ENCODE assay signal across 1 cellular context in the genomic region with DNA sequence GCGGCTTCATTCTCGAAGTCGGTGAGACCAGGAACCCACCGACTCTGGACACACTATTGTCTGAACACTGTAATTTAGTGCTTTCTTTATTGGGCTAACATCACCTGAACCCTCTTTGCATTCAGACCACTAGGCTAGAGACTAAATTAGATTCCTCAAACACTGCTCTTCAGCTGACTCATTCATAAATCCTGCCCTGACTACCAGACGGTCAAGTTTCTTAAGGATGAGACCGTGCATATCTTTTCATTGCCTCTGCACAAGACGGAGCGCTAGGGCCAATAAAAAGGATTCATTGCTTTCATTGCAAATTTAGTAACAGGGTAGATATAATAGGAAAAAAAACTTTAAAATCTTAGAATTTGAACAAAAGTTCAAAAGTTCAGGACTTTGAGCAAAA.
TF ChIP-seq lines count a peak whose summit lies in the region.

No MANE protein-coding gene starts in this region.

TF ChIP-seq in IMR-90, 13 proteins besides CTCF, POLR2A, EP300 and RAD21 (continued from another document):
- TF ChIP-seq, protein P1, sequence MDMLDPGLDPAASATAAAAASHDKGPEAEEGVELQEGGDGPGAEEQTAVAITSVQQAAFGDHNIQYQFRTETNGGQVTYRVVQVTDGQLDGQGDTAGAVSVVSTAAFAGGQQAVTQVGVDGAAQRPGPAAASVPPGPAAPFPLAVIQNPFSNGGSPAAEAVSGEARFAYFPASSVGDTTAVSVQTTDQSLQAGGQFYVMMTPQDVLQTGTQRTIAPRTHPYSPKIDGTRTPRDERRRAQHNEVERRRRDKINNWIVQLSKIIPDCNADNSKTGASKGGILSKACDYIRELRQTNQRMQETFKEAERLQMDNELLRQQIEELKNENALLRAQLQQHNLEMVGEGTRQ (IDR thresholded peaks at IDR 0.05; ENCODE audit: low read depth, low read length), result no peak
- TF ChIP-seq CHD1 (IDR thresholded peaks at IDR 0.05; ENCODE audit: low read depth, low read length) (no peak), NFE2L2 (IDR thresholded peaks at IDR 0.05; ENCODE audit: low read depth, low read length) (no peak), FOS (IDR thresholded peaks at IDR 0.05; ENCODE audit: low read depth, low read length) (no peak), RFX5 (IDR thresholded peaks at IDR 0.05; ENCODE audit: low read depth, low read length) (no peak)
